ENCODE assay signal across 8 cellular contexts in the genomic region with DNA sequence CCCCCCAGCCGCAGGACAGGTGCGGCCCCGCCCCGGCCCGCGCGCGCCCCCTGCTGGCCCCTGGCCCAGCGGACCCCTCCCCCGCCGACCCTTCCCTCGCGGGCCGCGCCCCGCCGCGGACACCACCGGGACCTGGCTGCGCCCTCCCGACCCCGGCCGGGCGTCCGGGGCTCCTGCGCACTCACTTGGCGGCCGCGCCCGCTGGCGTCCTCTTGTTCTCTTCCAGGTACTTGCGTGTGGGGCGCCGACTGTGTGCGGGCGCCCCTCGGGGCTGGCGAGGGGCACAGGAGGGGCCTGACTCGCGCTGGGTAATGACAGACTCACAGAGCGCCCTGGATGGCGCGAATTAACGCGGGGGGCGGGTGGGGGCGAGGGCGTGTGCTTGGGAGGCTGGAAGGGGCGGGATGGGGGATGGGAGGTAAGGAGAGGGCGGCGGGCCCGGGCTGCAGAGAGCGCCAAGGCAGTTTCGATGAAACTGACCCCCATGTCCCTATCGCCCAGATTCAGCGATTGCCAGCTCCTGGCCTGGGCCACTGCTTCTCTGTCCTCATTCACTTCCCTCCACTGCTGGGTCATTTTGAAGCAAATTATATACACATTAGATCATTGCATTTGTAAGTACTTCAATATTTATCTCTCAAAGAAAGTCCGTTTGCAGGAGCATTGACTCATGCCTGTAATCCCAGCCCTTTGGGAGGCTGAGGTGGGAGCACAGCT. TPM values are rescaled to one million over a fixed set of nuclear protein-coding genes. Genes with fewer than 3 reads are reported as not detected.
DNase-seq lines count a peak whose midpoint lies in the region; TF ChIP-seq lines count a peak whose summit lies in the region.

No MANE protein-coding gene starts in this region.

- peak overlapping the region; percentile 88 for H3K4me3 ChIP-seq in Caco-2 (ENCODE audit: low read depth, low read length)
- no peak overlapping the region for H3K4me3 ChIP-seq in SU-DHL-6 (ENCODE audit: insufficient read depth, low read length, poor library complexity, severe bottlenecking)

- POLR2A ChIA-PET in Caco-2 (lab: Charles Lee) = interaction anchor here (1.1 kb wide), 1 partner anchor 146 kb away, joined by 5 read pairs; no protein-coding TSS in a partner anchor

- H3K4me1 ChIP-seq in Caco-2 = peaks cover 34% of the 10 kb centered on the region

- H3K4me3 Mint-ChIP-seq in Caco-2 (ENCODE audit: unreplicated experiment) (peak overlapping the region; percentile 92), brain (peak overlapping the region; percentile 85 to 92 (median 87))

- H3K36me3 ChIP-seq in Caco-2 (ENCODE audit: control insufficient read depth, insufficient read depth, low read length) (peaks cover 1% of the 10 kb centered on the region), SU-DHL-6 (ENCODE audit: low read length) (no peaks in the 10 kb centered on the region)

- TF ChIP-seq CTCF in Caco-2 (IDR thresholded peaks at IDR 0.05; ENCODE audit: insufficient read depth in 1 of 2, low read depth in 1 of 2, low read length in 1 of 2, severe bottlenecking in 1 of 2, unreplicated experiment in 1 of 2) (peak in 1 of 2 experiments; percentile 43), SU-DHL-6 (IDR thresholded peaks at IDR 0.05; ENCODE audit: insufficient read depth, low read length, poor library complexity, severe bottlenecking) (peak; percentile 35), brain (conservative IDR thresholded peaks at IDR 0.05) (peak; percentile 19 to 50)

- H3K27ac Mint-ChIP-seq in Caco-2 (ENCODE audit: unreplicated experiment) = peak overlapping the region; percentile 99
- peak overlapping the region; percentile 85 to 98 (median 96) for H3K27ac Mint-ChIP-seq in brain

- H3K9me3 ChIP-seq in Caco-2 (no peaks in the 10 kb centered on the region), SU-DHL-6 (ENCODE audit: insufficient read depth, low read length) (no peaks in the 10 kb centered on the region)

- CTCF ChIA-PET in Caco-2 (lab: Charles Lee) = interaction anchor here (0.6 to 1.4 kb wide), 5 partner anchors 28 to 97 kb away, joined by 3 to 6 read pairs (median 3); partner anchors contain the start of gene TUBB3

- no peak overlapping the region for H3K9ac ChIP-seq in SU-DHL-6 (ENCODE audit: low read length)

- no peaks in the 10 kb centered on the region for H4K20me1 ChIP-seq in SU-DHL-6 (ENCODE audit: low read depth, low read length)

- H3K9me3 Mint-ChIP-seq in Caco-2 (ENCODE audit: unreplicated experiment) (no peaks in the 10 kb centered on the region), brain (peaks cover 0 to 2% (median 0%) of the 10 kb centered on the region in 5 experiments)

- H3K4me1 Mint-ChIP-seq in Caco-2 (ENCODE audit: low read depth, unreplicated experiment) = peaks cover 26% of the 10 kb centered on the region
- H3K4me1 Mint-ChIP-seq in brain = peaks cover 35% of the 10 kb centered on the region

- H3K27me3 Mint-ChIP-seq in Caco-2 (ENCODE audit: insufficient read depth, unreplicated experiment) = no peaks in the 10 kb centered on the region
- peaks cover 15% of the 10 kb centered on the region for H3K27me3 Mint-ChIP-seq in brain

- intact Hi-C loops in Caco-2 (cut with micrococcal nuclease; ENCODE audit: unreplicated experiment) = loop anchor here (2.0 kb wide), 1 partner anchor 47 kb away; no protein-coding TSS in a partner anchor

- DNase-seq in Caco-2 = peak; percentile 82 to 91
- peak; percentile 30 for DNase-seq in HT-29 (ENCODE audit: low spot score)
- peak; percentile 71 for DNase-seq in islet precursor cell
- DNase-seq in stimulated activated CD4-positive, alpha-beta T cell treated with anti-CD3 and anti-CD28 coated beads, Interleukin-2, amount 100 ng/mL, for 48 hours = peak; percentile 34 to 37
- no peak for DNase-seq in NOMO-1 treated with dmso at 0.1 percent for 144 hours (lab: John Stamatoyannopoulos, UW; ENCODE audit: unreplicated experiment)
- DNase-seq in SIG-M5 (lab: John Stamatoyannopoulos, UW) = no peak

- peaks cover 4% of the 10 kb centered on the region; the same call in 1 of the 2 replicates for H3F3A ChIP-seq in SU-DHL-6 (ENCODE audit: insufficient read depth)

- H3K27me3 ChIP-seq in Caco-2 (replicated peaks; ENCODE audit: control insufficient read depth, insufficient read depth, low read length) (no peaks in the 10 kb centered on the region), SU-DHL-6 (ENCODE audit: low read length) (no peaks in the 10 kb centered on the region)

- BruUV-seq in Caco-2 (replicated peaks; lab: Mats Ljungman, UMichigan) = no TSS peak

- H3K79me2 ChIP-seq in SU-DHL-6 (ENCODE audit: insufficient read depth, low read length) = no peaks in the 10 kb centered on the region

- H3K27ac ChIP-seq in SU-DHL-6 (ENCODE audit: low read depth, low read length) = no peak overlapping the region

- H2AFZ ChIP-seq in SU-DHL-6 (ENCODE audit: low read depth, low read length, severe bottlenecking) = no peak overlapping the region

- no peaks in the 10 kb centered on the region for H3K9me2 ChIP-seq in SU-DHL-6 (replicated peaks; ENCODE audit: insufficient read depth, low read length)

- H3K4me2 ChIP-seq in SU-DHL-6 (ENCODE audit: low read depth, low read length, poor library complexity, severe bottlenecking) = peak overlapping the region; percentile 45

- H3K36me3 Mint-ChIP-seq in Caco-2 (ENCODE audit: insufficient read depth, unreplicated experiment) = peaks cover 51% of the 10 kb centered on the region
- H3K36me3 Mint-ChIP-seq in brain = peaks cover 7% of the 10 kb centered on the region

RNA-seq across cellular contexts. Expression of gene DBNDD1, which starts 0.4 kb away (rescaled TPM):
- 64.2 and 64.6 TPM in 2 replicates for total RNA-seq in Caco-2 (2022)
- 15.8 and 19.9 TPM in 2 replicates for total RNA-seq in HT-29 (2014; rRNA removed; shearing (Covaris generic))
- 131 TPM for polyA plus RNA-seq in brain (ENCODE audit: insufficient read depth, low read depth, low replicate concordance)

RNA-seq across cellular contexts. Expression of gene PRDM7, which starts 57.4 kb away (rescaled TPM):
- not detected in 2 replicates for total RNA-seq in Caco-2 (2022)
- not detected in 2 replicates for total RNA-seq in HT-29 (2014; rRNA removed; shearing (Covaris generic))
- not detected for polyA plus RNA-seq in brain (ENCODE audit: insufficient read depth, low read depth, low replicate concordance)

Comparison
In these comparisons a context has a peak if more than half of its experiments do, and no peak if none do; other contexts are left out.
1. DNase-seq: peak in Caco-2 (2 of 2), HT-29 (single experiment), islet precursor cell (single experiment) and stimulated activated CD4-positive, alpha-beta T cell treated with anti-CD3 and anti-CD28 coated beads, Interleukin-2, amount 100 ng/mL, for 48 hours (2 of 2); none in NOMO-1 treated with dmso at 0.1 percent for 144 hours (single experiment) and SIG-M5 (single experiment).